Comparison of ENCODE assay signal across 8 cellular contexts in the genomic region with DNA sequence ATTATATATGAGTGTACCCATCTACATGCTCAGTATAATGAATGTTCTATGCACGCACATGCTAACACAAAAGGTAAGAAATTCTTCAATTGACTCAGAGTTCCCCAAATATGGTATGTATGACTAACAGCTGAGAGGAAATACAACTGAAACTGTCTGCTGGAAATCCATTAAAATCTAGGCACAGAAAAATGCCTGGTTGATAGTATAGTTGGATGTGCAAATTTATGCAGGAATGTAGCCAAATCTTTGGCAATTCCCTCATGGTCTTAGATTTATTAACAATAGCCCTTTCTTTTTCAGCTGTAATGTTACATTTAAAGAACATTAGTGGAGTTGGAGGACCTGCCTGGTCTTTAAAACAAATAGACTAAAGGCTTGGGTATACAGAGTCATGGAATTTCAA. TPM values are rescaled to one million over a fixed set of nuclear protein-coding genes. Genes with fewer than 3 reads are reported as not detected.
DNase-seq lines count a peak whose midpoint lies in the region; ATAC-seq, FAIRE-seq and TF ChIP-seq lines count a peak whose summit lies in the region.

No MANE protein-coding gene starts in this region.

- FAIRE-seq in bronchial epithelial cell (lab: Jason Lieb, UNC), result no peak

- DNase-seq in GM13976 (ENCODE audit: low spot score) (peak; percentile 18), HS-27A (ENCODE audit: low read depth) (peak; percentile 73), bronchial epithelial cell (ENCODE audit: low read depth) (peak; percentile 79), midbrain (lab: John Stamatoyannopoulos, UW) (no peak), T-helper 9 cell (no peak), hepatic stellate cell (ENCODE audit: low spot score) (no peak)

- ATAC-seq in GM21529 (IDR thresholded peaks at IDR 0.05; ENCODE audit: unreplicated experiment) (peak; percentile 83), HG03025 (IDR thresholded peaks at IDR 0.05; ENCODE audit: low FRiP score, unreplicated experiment) (no peak)

- in situ Hi-C loops in GM13976 (cut with MboI; ENCODE audit: low sequenced_read_pairs, unreplicated experiment), result loop anchor here (25.0 kb wide), 1 partner anchor 369 kb away; no protein-coding TSS in a partner anchor

- no peaks in the 10 kb centered on the region for H3K27me3 ChIP-seq in bronchial epithelial cell (ENCODE audit: control insufficient read depth, insufficient read depth, low read length)

- H3K36me3 ChIP-seq in bronchial epithelial cell (ENCODE audit: control insufficient read depth, insufficient read depth, low read length), result no peaks in the 10 kb centered on the region

- H3K4me3 ChIP-seq in bronchial epithelial cell (ENCODE audit: low read depth, low read length), result no peak overlapping the region

- TF ChIP-seq CTCF in GM13976 (IDR thresholded peaks at IDR 0.05; ENCODE audit: borderline replicate concordance, control extremely low read depth, extremely low read depth, insufficient read depth, missing control alignments) (no peak), bronchial epithelial cell (IDR thresholded peaks at IDR 0.05; ENCODE audit: insufficient read depth, low read length, severe bottlenecking) (no peak)

RNA-seq across cellular contexts. Expression of a gene that starts 5.5 kb away (rescaled TPM):
- 50.8 and 62.2 TPM in 2 replicates for total RNA-seq in bronchial epithelial cell

Comparison
In these comparisons a context has a peak if more than half of its experiments do, and no peak if none do; other contexts are left out.
1. DNase-seq: peak in GM13976 (single experiment), HS-27A (single experiment) and bronchial epithelial cell (single experiment); none in midbrain (single experiment), T-helper 9 cell (single experiment) and hepatic stellate cell (single experiment).